14 cellular contexts compared by ENCODE assay signal in genomic region chr18:12373032-12373770, GRCh38. TPM values are rescaled to one million over a fixed set of nuclear protein-coding genes. Genes with fewer than 3 reads are reported as not detected.
DNase-seq lines count a peak whose midpoint lies in the region; ATAC-seq and TF ChIP-seq lines count a peak whose summit lies in the region.
"Had no signal": no experiment of that assay in that cellular context is flagged by ENCODE, and none has a peak within 500 bp of the region (broad histone marks: within the 10 kb centered on the region; RNA-seq: fewer than 3 reads in every experiment).

No MANE protein-coding gene starts in this region.

- H3K4me1 Mint-ChIP-seq in activated naive CD8-positive, alpha-beta T cell (ENCODE audit: low read depth): peaks cover 61% of the 10 kb centered on the region
- peaks cover 50% of the 10 kb centered on the region for H3K4me1 Mint-ChIP-seq in activated naive CD8-positive, alpha-beta T cell treated with anti-CD3 and anti-CD28 coated beads for 36 hours
- peaks cover 39% of the 10 kb centered on the region for H3K4me1 Mint-ChIP-seq in WTC11
- peaks cover 31 to 48% of the 10 kb centered on the region in 2 donors for H3K4me1 Mint-ChIP-seq in stimulated activated naive B cell treated with anti-CD40 and anti-IgM and Interleukin-4, amounts not matched to agents 10 μg/mL and 1 μg/mL and 100 μg/mL, for 72 hours
- peaks cover 60% of the 10 kb centered on the region for H3K4me1 Mint-ChIP-seq in activated CD4-positive, alpha-beta T cell treated with anti-CD3 and anti-CD28 coated beads, Interleukin-2, amount 10 ng/mL, durations not matched to agents 7 days and 5 days

- H3K4me3 ChIP-seq in right atrium auricular region: no peak overlapping the region

- peak overlapping the region; percentile 73 to 99 for H3K27ac ChIP-seq in right atrium auricular region

- no peak overlapping the region for H3K27ac Mint-ChIP-seq in activated naive CD8-positive, alpha-beta T cell
- no peak overlapping the region for H3K27ac Mint-ChIP-seq in activated naive CD8-positive, alpha-beta T cell treated with anti-CD3 and anti-CD28 coated beads for 36 hours
- peak overlapping the region; percentile 13; the same call in 1 of the 2 replicates for H3K27ac Mint-ChIP-seq in WTC11
- peak overlapping the region; percentile 9 for H3K27ac Mint-ChIP-seq in stimulated activated naive B cell treated with anti-CD40 and anti-IgM and Interleukin-4, amounts not matched to agents 10 μg/mL and 1 μg/mL and 100 μg/mL, for 72 hours
- no peak overlapping the region for H3K27ac Mint-ChIP-seq in activated CD4-positive, alpha-beta T cell treated with anti-CD3 and anti-CD28 coated beads, Interleukin-2, amount 10 ng/mL, durations not matched to agents 7 days and 5 days
- H3K27ac Mint-ChIP-seq: activated CD4-positive, alpha-beta T cell treated with anti-CD3 and anti-CD28 coated beads for 36 hours had no signal

- H3K9me3 ChIP-seq in right atrium auricular region: no peaks in the 10 kb centered on the region

- no peaks in the 10 kb centered on the region for H3K27me3 Mint-ChIP-seq in activated naive CD8-positive, alpha-beta T cell
- H3K27me3 Mint-ChIP-seq in activated naive CD8-positive, alpha-beta T cell treated with anti-CD3 and anti-CD28 coated beads for 36 hours: no peaks in the 10 kb centered on the region
- H3K27me3 Mint-ChIP-seq in WTC11 (ENCODE audit: low read depth): no peaks in the 10 kb centered on the region
- H3K27me3 Mint-ChIP-seq in stimulated activated naive B cell treated with anti-CD40 and anti-IgM and Interleukin-4, amounts not matched to agents 10 μg/mL and 1 μg/mL and 100 μg/mL, for 72 hours: no peaks in the 10 kb centered on the region
- H3K27me3 Mint-ChIP-seq in activated CD4-positive, alpha-beta T cell treated with anti-CD3 and anti-CD28 coated beads, Interleukin-2, amount 10 ng/mL, durations not matched to agents 7 days and 5 days: no peaks in the 10 kb centered on the region
- H3K27me3 Mint-ChIP-seq: activated CD4-positive, alpha-beta T cell treated with anti-CD3 and anti-CD28 coated beads for 36 hours had no signal

- CTCF ChIA-PET in WTC11 (lab: Charles Lee): interaction anchor here (0.6 to 2.1 kb wide), 3 partner anchors 45 to 90 kb away, joined by 3 to 9 read pairs (median 3); no protein-coding TSS in a partner anchor
- CTCF ChIA-PET in activated CD4-positive, alpha-beta T cell treated with anti-CD3 and anti-CD28 coated beads, Interleukin-2, amount 10 ng/mL, durations not matched to agents 7 days and 5 days (lab: Charles Lee): interaction anchor here (1.1 to 1.2 kb wide), 2 partner anchors 12 to 45 kb away, joined by 3 read pairs; no protein-coding TSS in a partner anchor

- H3K4me1 ChIP-seq in right atrium auricular region: peaks cover 0 to 65% of the 10 kb centered on the region in 2 donors

- H3K27me3 ChIP-seq in right atrium auricular region: no peaks in the 10 kb centered on the region

- H3K9me3 Mint-ChIP-seq in activated naive CD8-positive, alpha-beta T cell (ENCODE audit: low read depth): no peaks in the 10 kb centered on the region
- no peaks in the 10 kb centered on the region for H3K9me3 Mint-ChIP-seq in activated naive CD8-positive, alpha-beta T cell treated with anti-CD3 and anti-CD28 coated beads for 36 hours
- no peaks in the 10 kb centered on the region for H3K9me3 Mint-ChIP-seq in WTC11
- H3K9me3 Mint-ChIP-seq in stimulated activated naive B cell treated with anti-CD40 and anti-IgM and Interleukin-4, amounts not matched to agents 10 μg/mL and 1 μg/mL and 100 μg/mL, for 72 hours: no peaks in the 10 kb centered on the region
- no peaks in the 10 kb centered on the region for H3K9me3 Mint-ChIP-seq in activated CD4-positive, alpha-beta T cell treated with anti-CD3 and anti-CD28 coated beads, Interleukin-2, amount 10 ng/mL, durations not matched to agents 7 days and 5 days

- no peak for DNase-seq in activated naive CD8-positive, alpha-beta T cell treated with anti-CD3 and anti-CD28 coated beads for 36 hours
- DNase-seq in WTC11 (ENCODE audit: low spot score) (no peak), right atrium auricular region (ENCODE audit: low spot score) (no peak), NCI-H82 (lab: John Stamatoyannopoulos, UW) (no peak), occipital lobe (lab: John Stamatoyannopoulos, UW) (no peak)
- DNase-seq in stimulated activated naive B cell treated with anti-CD40 and anti-IgM and Interleukin-4, amounts not matched to agents 10 μg/mL and 1 μg/mL and 100 μg/mL, for 72 hours: no peak
- DNase-seq in activated CD4-positive, alpha-beta T cell treated with anti-CD3 and anti-CD28 coated beads, Interleukin-2, amount 10 ng/mL, durations not matched to agents 7 days and 5 days: no peak
- DNase-seq: activated CD4-positive, alpha-beta T cell treated with anti-CD3 and anti-CD28 coated beads for 36 hours; activated effector memory CD4-positive, alpha-beta T cell treated with Interleukin-2 at 50 U/mL for 16 hours; central memory CD4-positive, alpha-beta T cell; DMS153; NCI-H748 treated with DMSO at 0.1 percent for 48 hours had no signal

- H3K36me3 ChIP-seq in right atrium auricular region: peaks cover 8% of the 10 kb centered on the region

- TF ChIP-seq CTCF in WTC11 (IDR thresholded peaks at IDR 0.05) (no peak), right atrium auricular region (IDR thresholded peaks at IDR 0.05) (no peak)

- peaks cover 9% of the 10 kb centered on the region for H3K36me3 Mint-ChIP-seq in activated naive CD8-positive, alpha-beta T cell
- H3K36me3 Mint-ChIP-seq in activated naive CD8-positive, alpha-beta T cell treated with anti-CD3 and anti-CD28 coated beads for 36 hours: peaks cover 36% of the 10 kb centered on the region
- H3K36me3 Mint-ChIP-seq in WTC11: peaks cover 19% of the 10 kb centered on the region
- H3K36me3 Mint-ChIP-seq in stimulated activated naive B cell treated with anti-CD40 and anti-IgM and Interleukin-4, amounts not matched to agents 10 μg/mL and 1 μg/mL and 100 μg/mL, for 72 hours: peaks cover 22 to 37% of the 10 kb centered on the region in 2 donors
- peaks cover 20% of the 10 kb centered on the region for H3K36me3 Mint-ChIP-seq in activated CD4-positive, alpha-beta T cell treated with anti-CD3 and anti-CD28 coated beads, Interleukin-2, amount 10 ng/mL, durations not matched to agents 7 days and 5 days (ENCODE audit: low read depth)

- ATAC-seq in WTC11: no peak
- ATAC-seq in stimulated activated naive B cell treated with anti-CD40 and anti-IgM and Interleukin-4, amounts not matched to agents 10 μg/mL and 1 μg/mL and 100 μg/mL, for 72 hours (replicated peaks): no peak
- ATAC-seq: activated CD4-positive, alpha-beta T cell treated with anti-CD3 and anti-CD28 coated beads for 36 hours; SK-N-SH treated with all-trans-retinoic acid at 6 μM for 48 hours had no signal

- peak overlapping the region; percentile 93 for H3K4me3 Mint-ChIP-seq in activated naive CD8-positive, alpha-beta T cell
- H3K4me3 Mint-ChIP-seq in activated naive CD8-positive, alpha-beta T cell treated with anti-CD3 and anti-CD28 coated beads for 36 hours: no peak overlapping the region
- no peak overlapping the region for H3K4me3 Mint-ChIP-seq in WTC11
- no peak overlapping the region for H3K4me3 Mint-ChIP-seq in stimulated activated naive B cell treated with anti-CD40 and anti-IgM and Interleukin-4, amounts not matched to agents 10 μg/mL and 1 μg/mL and 100 μg/mL, for 72 hours
- no peak overlapping the region for H3K4me3 Mint-ChIP-seq in activated CD4-positive, alpha-beta T cell treated with anti-CD3 and anti-CD28 coated beads, Interleukin-2, amount 10 ng/mL, durations not matched to agents 7 days and 5 days
- H3K4me3 Mint-ChIP-seq: activated CD4-positive, alpha-beta T cell treated with anti-CD3 and anti-CD28 coated beads for 36 hours had no signal

- POLR2A ChIA-PET in WTC11 (lab: Charles Lee): no interaction called here
- POLR2A ChIA-PET in activated CD4-positive, alpha-beta T cell treated with anti-CD3 and anti-CD28 coated beads, Interleukin-2, amount 10 ng/mL, durations not matched to agents 7 days and 5 days (lab: Charles Lee): no interaction called here

TF ChIP-seq in WTC11, 78 proteins besides CTCF, POLR2A, EP300 and RAD21 (continues in another document):
- TF ChIP-seq ATF1 (CRISPR knock-in tag; IDR thresholded peaks at IDR 0.05) (no peak), E2F5 (CRISPR knock-in tag; IDR thresholded peaks at IDR 0.05) (no peak), CREM (CRISPR knock-in tag; IDR thresholded peaks at IDR 0.05) (no peak), EMX1 (CRISPR knock-in tag; IDR thresholded peaks at IDR 0.05) (no peak), NFYB (CRISPR knock-in tag; conservative IDR thresholded peaks at IDR 0.05; ENCODE audit: low read depth) (no peak), SMAD4 (CRISPR knock-in tag; IDR thresholded peaks at IDR 0.05) (no peak), ZNF423 (CRISPR knock-in tag; IDR thresholded peaks at IDR 0.05) (no peak), RELA (CRISPR knock-in tag; IDR thresholded peaks at IDR 0.05; ENCODE audit: borderline replicate concordance) (no peak), ZNF138 (CRISPR knock-in tag; conservative IDR thresholded peaks at IDR 0.05) (no peak), ELF4 (CRISPR knock-in tag; IDR thresholded peaks at IDR 0.05; ENCODE audit: low read depth) (no peak)
- TF ChIP-seq, protein P1, sequence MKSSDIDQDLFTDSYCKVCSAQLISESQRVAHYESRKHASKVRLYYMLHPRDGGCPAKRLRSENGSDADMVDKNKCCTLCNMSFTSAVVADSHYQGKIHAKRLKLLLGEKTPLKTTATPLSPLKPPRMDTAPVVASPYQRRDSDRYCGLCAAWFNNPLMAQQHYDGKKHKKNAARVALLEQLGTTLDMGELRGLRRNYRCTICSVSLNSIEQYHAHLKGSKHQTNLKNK (CRISPR knock-in tag; IDR thresholded peaks at IDR 0.05): no peak

RNA-seq across cellular contexts. Expression of gene AFG3L2, which starts 3.8 kb away (rescaled TPM):
- 10 to 100 TPM; 80.4 to 80.7 TPM for total RNA-seq in activated naive CD8-positive, alpha-beta T cell treated with anti-CD3 and anti-CD28 coated beads for 36 hours
- total RNA-seq in WTC11 (2021): 73.9 to 109 TPM (median 76.0 TPM) in 3 replicates
- total RNA-seq in right atrium auricular region: 10 to 100 TPM; 60.1 to 91.9 TPM
- total RNA-seq in activated CD4-positive, alpha-beta T cell treated with anti-CD3 and anti-CD28 coated beads, Interleukin-2, amount 10 ng/mL, durations not matched to agents 7 days and 5 days: 10 to 100 TPM; 35.7 to 36.4 TPM
- 39.3 TPM for total RNA-seq in occipital lobe

RNA-seq across cellular contexts. Expression of gene PRELID3A, which starts 34.5 kb away (rescaled TPM):
- total RNA-seq in activated naive CD8-positive, alpha-beta T cell treated with anti-CD3 and anti-CD28 coated beads for 36 hours: 1 to 10 TPM; 7.4 to 8.2 TPM
- 10.4 to 13.0 TPM (median 10.5 TPM) in 3 replicates for total RNA-seq in WTC11 (2021)
- total RNA-seq in right atrium auricular region: 1 to 10 TPM in 1 of 2 donors, under 1 TPM in 1; 0.98 to 1.3 TPM
- 1 to 10 TPM; 1.9 to 2.6 TPM for total RNA-seq in activated CD4-positive, alpha-beta T cell treated with anti-CD3 and anti-CD28 coated beads, Interleukin-2, amount 10 ng/mL, durations not matched to agents 7 days and 5 days
- total RNA-seq in occipital lobe: 4.8 TPM

Comparison
In these comparisons a context has a peak if more than half of its experiments do, and no peak if none do; other contexts are left out.
1. H3K27ac Mint-ChIP-seq: peak in WTC11 (single experiment) and stimulated activated naive B cell treated with anti-CD40 and anti-IgM and Interleukin-4, amounts not matched to agents 10 μg/mL and 1 μg/mL and 100 μg/mL, for 72 hours (single experiment); none in activated naive CD8-positive, alpha-beta T cell (single experiment), activated naive CD8-positive, alpha-beta T cell treated with anti-CD3 and anti-CD28 coated beads for 36 hours (single experiment) and activated CD4-positive, alpha-beta T cell treated with anti-CD3 and anti-CD28 coated beads, Interleukin-2, amount 10 ng/mL, durations not matched to agents 7 days and 5 days (single experiment).